14 cellular contexts compared by ENCODE assay signal in genomic region chr17:44093231-44093900, GRCh38.
"Had no signal": no experiment of that assay in that cellular context is flagged by ENCODE, and none has a peak within 500 bp of the region (broad histone marks: within the 10 kb centered on the region; RNA-seq: fewer than 3 reads in every experiment).

No MANE protein-coding gene starts in this region.

- H3K9me3 Mint-ChIP-seq: activated naive CD4-positive, alpha-beta T cell treated with anti-CD3 and anti-CD28 coated beads for 36 hours; activated T-helper 17 cell treated with anti-CD3 and anti-CD28 coated beads, Interleukin-2, amount 50 U/mL, for 72 hours had no signal

- FAIRE-seq: frontal cortex, kidney, small intestine had no signal

- H3K27me3 Mint-ChIP-seq: activated T-helper 17 cell treated with anti-CD3 and anti-CD28 coated beads, Interleukin-2, amount 50 U/mL, for 72 hours had no signal

- ATAC-seq: activated T-helper 17 cell treated with anti-CD3 and anti-CD28 coated beads, Interleukin-2, amount 50 U/mL, for 72 hours had no signal

- H3K27ac ChIP-seq: colonic mucosa, neutrophil, right atrium auricular region, transverse colon, VCaP had no signal

- H3K4me3 ChIP-seq: colonic mucosa, right atrium auricular region, transverse colon had no signal

- H3K27me3 ChIP-seq: colonic mucosa, neutrophil, right atrium auricular region, transverse colon had no signal

- DNase-seq: activated CD4-positive, alpha-beta T cell treated with anti-CD3 and anti-CD28 coated beads for 4 hours; activated CD8-positive, alpha-beta memory T cell treated with anti-CD3 and anti-CD28 coated beads for 24 hours; activated naive CD4-positive, alpha-beta T cell treated with anti-CD3 and anti-CD28 coated beads for 36 hours; caudate nucleus; colonic mucosa; effector CD8-positive, alpha-beta T cell; kidney; small intestine; transverse colon had no signal

- H3K4me1 Mint-ChIP-seq: activated T-helper 17 cell treated with anti-CD3 and anti-CD28 coated beads, Interleukin-2, amount 50 U/mL, for 72 hours had no signal

- H3K27ac Mint-ChIP-seq: activated naive CD4-positive, alpha-beta T cell treated with anti-CD3 and anti-CD28 coated beads for 36 hours; activated T-helper 17 cell treated with anti-CD3 and anti-CD28 coated beads, Interleukin-2, amount 50 U/mL, for 72 hours had no signal

- H3K4me3 Mint-ChIP-seq: activated naive CD4-positive, alpha-beta T cell treated with anti-CD3 and anti-CD28 coated beads for 36 hours; activated T-helper 17 cell treated with anti-CD3 and anti-CD28 coated beads, Interleukin-2, amount 50 U/mL, for 72 hours had no signal

- H3K36me3 ChIP-seq: colonic mucosa had no signal
